17 cellular contexts compared by ENCODE assay signal in the genomic region with DNA sequence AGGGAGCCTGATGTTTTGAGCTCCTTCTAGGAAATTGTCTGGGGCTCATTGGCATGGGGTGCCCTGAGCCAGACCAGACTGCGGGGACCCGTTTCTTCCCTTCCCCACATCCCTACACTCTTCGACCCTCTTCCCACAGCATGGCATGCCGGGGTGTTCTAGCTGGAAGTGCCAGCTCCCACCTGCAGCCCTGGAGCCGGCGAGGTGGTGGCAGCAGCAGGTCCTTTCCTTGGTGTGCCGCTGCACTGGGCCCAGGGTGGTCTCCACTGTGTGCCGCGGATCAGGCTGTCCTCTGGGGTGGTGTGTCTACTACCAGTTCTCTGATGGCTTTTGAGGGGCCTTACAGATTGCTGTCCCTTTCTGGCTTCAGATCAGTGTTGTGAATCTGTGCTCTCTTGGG. TPM values are rescaled to one million over a fixed set of nuclear protein-coding genes. Genes with fewer than 3 reads are reported as not detected.
A peak's percentile ranks its signal among the peaks of the same experiment; 100 is the strongest.
DNase-seq lines count a peak whose midpoint lies in the region; ATAC-seq and TF ChIP-seq lines count a peak whose summit lies in the region.
"Had no signal": no experiment of that assay in that cellular context is flagged by ENCODE, and none has a peak within 500 bp of the region (broad histone marks: within the 10 kb centered on the region; RNA-seq: fewer than 3 reads in every experiment).

No MANE protein-coding gene starts in this region.

- peak overlapping the region; percentile 17; the same call in 1 of the 2 replicates for H3K4ac ChIP-seq in IMR-90 (ENCODE audit: low read depth, low read length)

- H4K20me1 ChIP-seq in IMR-90 (ENCODE audit: insufficient read depth, low read length) (no peaks in the 10 kb centered on the region), neural progenitor cell (ENCODE audit: low read depth) (no peaks in the 10 kb centered on the region)
- H4K20me1 ChIP-seq: BLaER1 treated with 17β-estradiol and CSF1 and Interleukin-3, amounts not matched to agents 10 nM and 100 nM had no signal

- H3K36me3 Mint-ChIP-seq in activated naive CD8-positive, alpha-beta T cell: no peaks in the 10 kb centered on the region
- H3K36me3 Mint-ChIP-seq in activated naive CD8-positive, alpha-beta T cell treated with anti-CD3 and anti-CD28 coated beads, Interleukin-2, amount 50 U/mL, for 24 hours (ENCODE audit: low read depth): no peaks in the 10 kb centered on the region
- H3K36me3 Mint-ChIP-seq in neural progenitor cell (no peaks in the 10 kb centered on the region), endodermal cell (ENCODE audit: low read depth) (no peaks in the 10 kb centered on the region)
- H3K36me3 Mint-ChIP-seq: CD4-positive, CD25-positive, alpha-beta regulatory T cell had no signal

- TF ChIP-seq RAD21 in IMR-90 (IDR thresholded peaks at IDR 0.05; ENCODE audit: low read length): no peak

- TF ChIP-seq CTCF in IMR-90 (conservative IDR thresholded peaks at IDR 0.05; ENCODE audit: low read depth, low read length) (no peak), neural progenitor cell (IDR thresholded peaks at IDR 0.05) (no peak), thyroid gland (IDR thresholded peaks at IDR 0.05) (no peak), endodermal cell (conservative IDR thresholded peaks at IDR 0.05) (no peak)

- H3K4me1 Mint-ChIP-seq in activated naive CD8-positive, alpha-beta T cell (ENCODE audit: low read depth): peaks cover 9% of the 10 kb centered on the region
- peaks cover 11% of the 10 kb centered on the region for H3K4me1 Mint-ChIP-seq in activated naive CD8-positive, alpha-beta T cell treated with anti-CD3 and anti-CD28 coated beads, Interleukin-2, amount 50 U/mL, for 24 hours
- H3K4me1 Mint-ChIP-seq in neural progenitor cell (peaks cover 2% of the 10 kb centered on the region), endodermal cell (peaks cover 3% of the 10 kb centered on the region)

- CTCF ChIA-PET in IMR-90 (lab: Yijun Ruan, JAX): interaction anchor here (1.7 to 2.3 kb wide), 2 partner anchors 30 to 295 kb away, joined by 12 read pairs; no protein-coding TSS in a partner anchor

- peaks cover 3% of the 10 kb centered on the region; the same call in 1 of the 2 replicates for H3K9me1 ChIP-seq in IMR-90 (ENCODE audit: insufficient read depth, low read length)

- peak overlapping the region; percentile 22 for H2BK120ac ChIP-seq in IMR-90 (ENCODE audit: low read depth, low read length)

- H2BK20ac ChIP-seq in IMR-90 (ENCODE audit: low read depth, low read length): peak overlapping the region; percentile 6; the same call in 1 of the 2 replicates

- ATAC-seq in activated naive CD8-positive, alpha-beta T cell treated with anti-CD3 and anti-CD28 coated beads, Interleukin-2, amount 50 U/mL, for 24 hours: no peak
- ATAC-seq in IMR-90 (ENCODE audit: low read depth): no peak
- ATAC-seq: HCT116 had no signal

- H3K18ac ChIP-seq in IMR-90 (ENCODE audit: low read depth, low read length): no peak overlapping the region; the same call in 1 of the 2 replicates

- H4K8ac ChIP-seq in IMR-90 (ENCODE audit: low read depth in 2 of 2, low read length in 2 of 2): peak overlapping the region in 1 of 2 experiments; percentile 84; a peak in 2 of 4 replicates

- no peak overlapping the region for H3K4me2 ChIP-seq in IMR-90 (ENCODE audit: low read depth, low read length)
- no peak overlapping the region for H3K4me2 ChIP-seq in neural progenitor cell
- H3K4me2 ChIP-seq: BLaER1 treated with 17β-estradiol and CSF1 and Interleukin-3, amounts not matched to agents 10 nM and 100 nM had no signal

- H3K9ac ChIP-seq in IMR-90 (ENCODE audit: low read depth, low read length): no peak overlapping the region
- H3K9ac ChIP-seq in neural progenitor cell: no peak overlapping the region
- H3K9ac ChIP-seq in endodermal cell (ENCODE audit: extremely low read depth, low read length, poor library complexity, severe bottlenecking): no peak overlapping the region
- H3K9ac ChIP-seq: BLaER1 treated with 17β-estradiol and CSF1 and Interleukin-3, amounts not matched to agents 10 nM and 100 nM had no signal

- no peaks in the 10 kb centered on the region for H3K9me3 Mint-ChIP-seq in activated naive CD8-positive, alpha-beta T cell (ENCODE audit: low read depth)
- H3K9me3 Mint-ChIP-seq in activated naive CD8-positive, alpha-beta T cell treated with anti-CD3 and anti-CD28 coated beads, Interleukin-2, amount 50 U/mL, for 24 hours: no peaks in the 10 kb centered on the region
- H3K9me3 Mint-ChIP-seq in neural progenitor cell (no peaks in the 10 kb centered on the region), endodermal cell (no peaks in the 10 kb centered on the region)
- H3K9me3 Mint-ChIP-seq: CD4-positive, CD25-positive, alpha-beta regulatory T cell had no signal

- H2AK9ac ChIP-seq in IMR-90 (replicated peaks; ENCODE audit: low read depth, low read length, poor library complexity): no peak overlapping the region

- dilution Hi-C loops in IMR-90 (cut with HindIII; ENCODE audit: low sequenced_read_pairs, unreplicated experiment): no loop called here

- 92% methylated on average over 2 of the region's 9 CpGs; no CpG with 5 or more reads in 1 of the 2 experiments for WGBS in IMR-90 (ENCODE audit: extremely low coverage in 2 of 2, insufficient read length in 1 of 2), 2 experiments
- WGBS in thyroid gland, 2 donors: 93 to 95% methylated on average over 9 of the region's 9 CpGs
- WGBS in endodermal cell (ENCODE audit: insufficient coverage in 1 of 2, insufficient read length in 1 of 2), 2 experiments: 90% methylated on average over 9 of the region's 9 CpGs; no CpG with 5 or more reads in 1 of the 2 experiments

- POLR2A ChIA-PET in IMR-90 (lab: Charles Lee; ENCODE audit: unreplicated experiment): no interaction called here

- H2BK15ac ChIP-seq in IMR-90 (ENCODE audit: low read depth, low read length): no peak overlapping the region; the same call in 2 of the 3 replicates

- no peaks in the 10 kb centered on the region for H3K27me3 ChIP-seq in IMR-90 (ENCODE audit: control insufficient read depth, insufficient read depth, low read length)
- H3K27me3 ChIP-seq in neural progenitor cell: peaks cover 5% of the 10 kb centered on the region
- no peaks in the 10 kb centered on the region for H3K27me3 ChIP-seq in thyroid gland
- H3K27me3 ChIP-seq in endodermal cell (ENCODE audit: control insufficient read depth, insufficient read depth, low read length, poor library complexity, severe bottlenecking): no peaks in the 10 kb centered on the region

- peak overlapping the region; percentile 71 for H2AFZ ChIP-seq in IMR-90 (replicated peaks; ENCODE audit: low read length, poor library complexity)
- peak overlapping the region; percentile 2 for H2AFZ ChIP-seq in neural progenitor cell (replicated peaks)

- no peaks in the 10 kb centered on the region for H3K79me2 ChIP-seq in neural progenitor cell (ENCODE audit: low read depth)

- H2AK5ac ChIP-seq in IMR-90 (ENCODE audit: low read depth, low read length): peak overlapping the region; percentile 36; the same call in 1 of the 2 replicates

- H3K36me3 ChIP-seq in IMR-90 (ENCODE audit: control insufficient read depth, insufficient read depth, low read length): no peaks in the 10 kb centered on the region
- H3K36me3 ChIP-seq in neural progenitor cell: no peaks in the 10 kb centered on the region
- no peaks in the 10 kb centered on the region for H3K36me3 ChIP-seq in thyroid gland
- no peaks in the 10 kb centered on the region for H3K36me3 ChIP-seq in endodermal cell (ENCODE audit: control insufficient read depth, insufficient read depth, low read length)
- H3K36me3 ChIP-seq: BLaER1 treated with 17β-estradiol and CSF1 and Interleukin-3, amounts not matched to agents 10 nM and 100 nM had no signal

- H3K4me1 ChIP-seq in IMR-90 (ENCODE audit: control insufficient read depth, insufficient read depth, low read length): peaks cover 8% of the 10 kb centered on the region
- H3K4me1 ChIP-seq in neural progenitor cell: no peaks in the 10 kb centered on the region
- no peaks in the 10 kb centered on the region for H3K4me1 ChIP-seq in thyroid gland
- H3K4me1 ChIP-seq in endodermal cell (ENCODE audit: control insufficient read depth, insufficient read depth, low read length): peaks cover 3% of the 10 kb centered on the region

- peak overlapping the region; percentile 38 for H4K91ac ChIP-seq in IMR-90 (ENCODE audit: insufficient read depth, low read depth, low read length)

- H2BK5ac ChIP-seq in IMR-90 (ENCODE audit: low read depth, low read length, poor library complexity, severe bottlenecking): peak overlapping the region; percentile 4

- no peak overlapping the region for H3K56ac ChIP-seq in IMR-90 (ENCODE audit: extremely low read depth, insufficient read depth, low read length)

- intact Hi-C loops in IMR-90 (cut with micrococcal nuclease): loop anchor here (5.0 kb wide), 1 partner anchor 117 kb away; no protein-coding TSS in a partner anchor
- intact Hi-C loops in thyroid gland (cut with DNase I): loop anchor here (5.0 to 10.0 kb wide), 2 partner anchors 122 to 279 kb away; no protein-coding TSS in a partner anchor

- H3K9me3 ChIP-seq in IMR-90 (ENCODE audit: control insufficient read depth, insufficient read depth, low read length) (no peaks in the 10 kb centered on the region), neural progenitor cell (ENCODE audit: low read depth) (no peaks in the 10 kb centered on the region), thyroid gland (no peaks in the 10 kb centered on the region), endodermal cell (ENCODE audit: control insufficient read depth, low read length) (no peaks in the 10 kb centered on the region)

- H3K27ac ChIP-seq in IMR-90 (ENCODE audit: insufficient read depth, low read length) (no peak overlapping the region), neural progenitor cell (no peak overlapping the region), thyroid gland (no peak overlapping the region), endodermal cell (ENCODE audit: low read depth, low read length) (no peak overlapping the region)
- H3K27ac ChIP-seq: BLaER1 treated with 17β-estradiol and CSF1 and Interleukin-3, amounts not matched to agents 10 nM and 100 nM; HL-60 had no signal

- TF ChIP-seq POLR2A in IMR-90 (IDR thresholded peaks at IDR 0.05; ENCODE audit: low read depth, low read length): no peak
- TF ChIP-seq POLR2A in thyroid gland (IDR thresholded peaks at IDR 0.05): no peak

- no peak overlapping the region for H4K5ac ChIP-seq in IMR-90 (ENCODE audit: low read depth, low read length)

- 0 out of 2 replicates have a peak overlapping the region, but pooled peaks have one; percentile 2 for H3K14ac ChIP-seq in IMR-90 (replicated peaks; ENCODE audit: low read depth, low read length)

- H3K79me1 ChIP-seq in IMR-90 (ENCODE audit: low read depth in 1 of 2, low read length in 2 of 2): peaks cover 0 to under 1% of the 10 kb centered on the region in 2 experiments; a peak in 2 of 4 replicates

- H3K27ac Mint-ChIP-seq in activated naive CD8-positive, alpha-beta T cell: peak overlapping the region; percentile 18
- H3K27ac Mint-ChIP-seq in activated naive CD8-positive, alpha-beta T cell treated with anti-CD3 and anti-CD28 coated beads, Interleukin-2, amount 50 U/mL, for 24 hours: no peak overlapping the region
- H3K27ac Mint-ChIP-seq in neural progenitor cell (no peak overlapping the region), endodermal cell (no peak overlapping the region)

- no peak overlapping the region for H3K4me3 Mint-ChIP-seq in activated naive CD8-positive, alpha-beta T cell
- no peak overlapping the region for H3K4me3 Mint-ChIP-seq in activated naive CD8-positive, alpha-beta T cell treated with anti-CD3 and anti-CD28 coated beads, Interleukin-2, amount 50 U/mL, for 24 hours
- no peak overlapping the region for H3K4me3 Mint-ChIP-seq in neural progenitor cell
- H3K4me3 Mint-ChIP-seq in endodermal cell: no peak overlapping the region
- H3K4me3 Mint-ChIP-seq: CD4-positive, CD25-positive, alpha-beta regulatory T cell had no signal

- H3K4me3 ChIP-seq in IMR-90 (ENCODE audit: insufficient read depth, low read depth, low read length) (no peak overlapping the region), neural progenitor cell (no peak overlapping the region), thyroid gland (replicated peaks in 1 of 3) (no peak overlapping the region), endodermal cell (ENCODE audit: low read length) (no peak overlapping the region)
- H3K4me3 ChIP-seq: BLaER1 treated with 17β-estradiol and CSF1 and Interleukin-3, amounts not matched to agents 10 nM and 100 nM had no signal

- H3F3A ChIP-seq in neural progenitor cell (ENCODE audit: low read depth): no peaks in the 10 kb centered on the region

- no peak for DNase-seq in activated naive CD8-positive, alpha-beta T cell treated with anti-CD3 and anti-CD28 coated beads, Interleukin-2, amount 50 U/mL, for 24 hours
- DNase-seq in IMR-90 (no peak), neural progenitor cell (ENCODE audit: low spot score) (no peak), thyroid gland (no peak), D341Med (ENCODE audit: low spot score) (no peak), endodermal cell (no peak)
- DNase-seq: ACHN; Calu3; CD4-positive, CD25-positive, alpha-beta regulatory T cell; DMS79 had no signal

- peaks cover 7% of the 10 kb centered on the region for H3K27me3 Mint-ChIP-seq in activated naive CD8-positive, alpha-beta T cell
- H3K27me3 Mint-ChIP-seq in activated naive CD8-positive, alpha-beta T cell treated with anti-CD3 and anti-CD28 coated beads, Interleukin-2, amount 50 U/mL, for 24 hours: peaks cover 9% of the 10 kb centered on the region
- H3K27me3 Mint-ChIP-seq in neural progenitor cell (ENCODE audit: insufficient read depth, low read depth): peaks cover 5% of the 10 kb centered on the region
- H3K27me3 Mint-ChIP-seq in endodermal cell (ENCODE audit: insufficient read depth): peaks cover 7% of the 10 kb centered on the region

- BruUV-seq in IMR-90 (replicated peaks; lab: Mats Ljungman, UMichigan): no TSS peak

- H3K23ac ChIP-seq in IMR-90 (ENCODE audit: low read depth, low read length): peak overlapping the region; percentile 4; the same call in 1 of the 2 replicates

- in situ Hi-C loops in IMR-90 (cut with MboI; ENCODE audit: low sequenced_read_pairs): loop anchor here (5.0 kb wide), 1 partner anchor 297 kb away; no protein-coding TSS in a partner anchor

RNA-seq across cellular contexts. Expression of a gene that starts 7.5 kb away (rescaled TPM):
- 35.8 and 92.8 TPM in 2 replicates for total RNA-seq in IMR-90 (2012; rRNA removed)
- 22.8 and 23.6 TPM in 2 replicates for polyA plus RNA-seq in IMR-90 (2012; rRNA removed)
- 12.9 and 19.1 TPM in 2 replicates for polyA plus RNA-seq in IMR-90 (2012; cell fraction: cytosol; rRNA removed)
- 4.5 and 6.9 TPM in 2 replicates for polyA plus RNA-seq in IMR-90 (2012; cell fraction: nucleus; rRNA removed; ENCODE audit: low replicate concordance)
- total RNA-seq in neural progenitor cell (ENCODE audit: low replicate concordance): 28.0 and 43.2 TPM in 2 replicates
- 10 to 100 TPM; 42.0 to 71.2 (median 48.5) TPM for total RNA-seq in thyroid gland
- total RNA-seq in endodermal cell: 10 to 100 TPM; 35.5 to 35.8 TPM
- 46.8 TPM for polyA plus RNA-seq in endodermal cell (2013, experiment 1 of 2)
- polyA plus RNA-seq in endodermal cell (2013, experiment 2 of 2): 54.9 TPM

RNA-seq across cellular contexts. Expression of a gene that starts 10.3 kb away (rescaled TPM):
- not detected in 2 replicates for total RNA-seq in IMR-90 (2012; rRNA removed)
- polyA plus RNA-seq in IMR-90 (2012; rRNA removed): 0.07 and 0.11 TPM in 2 replicates
- polyA plus RNA-seq in IMR-90 (2012; cell fraction: cytosol; rRNA removed): not detected in 2 replicates
- 0.04 and 0.16 TPM in 2 replicates for polyA plus RNA-seq in IMR-90 (2012; cell fraction: nucleus; rRNA removed; ENCODE audit: low replicate concordance)
- not detected in 2 replicates for total RNA-seq in neural progenitor cell (ENCODE audit: low replicate concordance)
- total RNA-seq in thyroid gland: not detected
- total RNA-seq in endodermal cell: not detected
- not detected for polyA plus RNA-seq in endodermal cell (2013, experiment 1 of 2)
- not detected for polyA plus RNA-seq in endodermal cell (2013, experiment 2 of 2)
- total RNA-seq: A172; Calu3; CD4-positive, CD25-positive, alpha-beta regulatory T cell; G401; H1 had no signal
- polyA plus RNA-seq: CD4-positive, CD25-positive, alpha-beta regulatory T cell; H1 had no signal

RNA-seq across cellular contexts. Expression of a gene that starts 18.3 kb away (rescaled TPM):
- total RNA-seq in IMR-90 (2012; rRNA removed): under 0.01 TPM in 1 of 2 replicates, not detected in the other
- polyA plus RNA-seq in IMR-90 (2012; rRNA removed): 0.03 TPM in 1 of 2 replicates, not detected in the other
- not detected in 2 replicates for polyA plus RNA-seq in IMR-90 (2012; cell fraction: cytosol; rRNA removed)
- not detected in 2 replicates for polyA plus RNA-seq in IMR-90 (2012; cell fraction: nucleus; rRNA removed; ENCODE audit: low replicate concordance)
- total RNA-seq in neural progenitor cell (ENCODE audit: low replicate concordance): not detected in 2 replicates
- under 1 TPM in 2 of 4 donors, not detected in 2; 0.13 to 0.42 TPM for total RNA-seq in thyroid gland
- not detected for total RNA-seq in endodermal cell
- not detected for polyA plus RNA-seq in endodermal cell (2013, experiment 1 of 2)
- polyA plus RNA-seq in endodermal cell (2013, experiment 2 of 2): not detected
- total RNA-seq: A172, Calu3, G401, H1 had no signal
- polyA plus RNA-seq: CD4-positive, CD25-positive, alpha-beta regulatory T cell; H1 had no signal

RNA-seq across cellular contexts. Expression of a gene that starts 52.4 kb away (rescaled TPM):
- total RNA-seq in IMR-90 (2012; rRNA removed) (10.6 and 10.8 TPM in 2 replicates), neural progenitor cell (ENCODE audit: low replicate concordance) (0.07 and 0.09 TPM in 2 replicates), thyroid gland (1 to 10 TPM in 1 of 4 donors, under 1 TPM in 3; 0.59 to 1.3 (median 0.69) TPM), endodermal cell (under 1 TPM; 0.18 to 0.20 TPM)
- polyA plus RNA-seq in IMR-90 (2012; rRNA removed): 2.8 and 3.3 TPM in 2 replicates
- polyA plus RNA-seq in IMR-90 (2012; cell fraction: cytosol; rRNA removed): 1.1 and 2.0 TPM in 2 replicates
- polyA plus RNA-seq in IMR-90 (2012; cell fraction: nucleus; rRNA removed; ENCODE audit: low replicate concordance): 0.29 and 1.6 TPM in 2 replicates
- 1.2 TPM for polyA plus RNA-seq in endodermal cell (2013, experiment 1 of 2)
- polyA plus RNA-seq in endodermal cell (2013, experiment 2 of 2): 0.91 TPM
- polyA plus RNA-seq: CD4-positive, CD25-positive, alpha-beta regulatory T cell had no signal

RNA-seq across cellular contexts. Expression of a gene that starts 52.4 kb away (rescaled TPM):
- total RNA-seq in IMR-90 (2012; rRNA removed) (under 0.01 and 0.28 TPM in 2 replicates), neural progenitor cell (ENCODE audit: low replicate concordance) (0.59 and 0.69 TPM in 2 replicates), thyroid gland (1 to 10 TPM; 1.2 to 1.6 (median 1.4) TPM), endodermal cell (1 to 10 TPM in 1 of 2 donors, under 1 TPM in 1; 0.92 to 1.2 TPM)
- 0.10 and 0.19 TPM in 2 replicates for polyA plus RNA-seq in IMR-90 (2012; rRNA removed)
- 0.01 and 0.09 TPM in 2 replicates for polyA plus RNA-seq in IMR-90 (2012; cell fraction: cytosol; rRNA removed)
- 0.33 and 1.2 TPM in 2 replicates for polyA plus RNA-seq in IMR-90 (2012; cell fraction: nucleus; rRNA removed; ENCODE audit: low replicate concordance)
- polyA plus RNA-seq in endodermal cell (2013, experiment 1 of 2): 1.9 TPM
- 1.9 TPM for polyA plus RNA-seq in endodermal cell (2013, experiment 2 of 2)
- total RNA-seq: A172 had no signal
